ENCODE assay signal across 2 cellular contexts in the genomic region with DNA sequence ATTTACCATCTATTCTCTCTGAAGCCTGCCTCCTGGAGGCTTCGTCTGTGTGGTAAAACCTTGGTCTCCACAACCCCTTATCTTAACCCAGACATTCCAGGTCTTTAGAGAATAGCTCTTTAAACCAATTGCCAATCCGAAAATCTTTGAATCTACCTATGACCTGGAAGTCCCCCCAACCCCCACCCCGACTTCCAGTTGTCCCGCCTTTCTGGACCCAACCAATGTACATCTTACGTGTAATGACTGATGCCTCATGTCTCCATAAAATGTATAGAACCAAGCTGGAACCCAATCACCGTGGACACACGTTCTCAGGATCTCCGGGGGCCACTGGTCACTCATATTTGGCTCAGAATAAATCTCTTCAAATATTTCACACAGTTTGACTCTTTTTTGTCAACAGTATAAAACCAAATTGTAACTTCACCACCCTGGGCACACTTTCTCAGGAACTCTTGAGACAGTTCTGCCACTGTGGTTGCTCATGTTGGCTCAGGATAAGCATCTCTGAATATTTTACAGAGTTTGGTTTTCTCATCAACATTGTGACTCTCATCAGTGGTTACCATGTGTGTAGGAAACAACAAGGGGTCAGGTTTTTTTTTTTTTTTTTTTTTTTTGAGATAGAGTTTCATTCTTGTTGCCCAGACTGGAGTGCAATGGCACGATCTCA.
TF ChIP-seq lines count a peak whose summit lies in the region.

No MANE protein-coding gene starts in this region.

TF ChIP-seq in IMR-90, 13 proteins besides CTCF, POLR2A, EP300 and RAD21:
- TF ChIP-seq, protein P1, sequence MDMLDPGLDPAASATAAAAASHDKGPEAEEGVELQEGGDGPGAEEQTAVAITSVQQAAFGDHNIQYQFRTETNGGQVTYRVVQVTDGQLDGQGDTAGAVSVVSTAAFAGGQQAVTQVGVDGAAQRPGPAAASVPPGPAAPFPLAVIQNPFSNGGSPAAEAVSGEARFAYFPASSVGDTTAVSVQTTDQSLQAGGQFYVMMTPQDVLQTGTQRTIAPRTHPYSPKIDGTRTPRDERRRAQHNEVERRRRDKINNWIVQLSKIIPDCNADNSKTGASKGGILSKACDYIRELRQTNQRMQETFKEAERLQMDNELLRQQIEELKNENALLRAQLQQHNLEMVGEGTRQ (IDR thresholded peaks at IDR 0.05; ENCODE audit: low read depth, low read length), result no peak
- no peak for TF ChIP-seq MAFK (IDR thresholded peaks at IDR 0.05; ENCODE audit: low read depth, low read length)
- TF ChIP-seq, protein P2, sequence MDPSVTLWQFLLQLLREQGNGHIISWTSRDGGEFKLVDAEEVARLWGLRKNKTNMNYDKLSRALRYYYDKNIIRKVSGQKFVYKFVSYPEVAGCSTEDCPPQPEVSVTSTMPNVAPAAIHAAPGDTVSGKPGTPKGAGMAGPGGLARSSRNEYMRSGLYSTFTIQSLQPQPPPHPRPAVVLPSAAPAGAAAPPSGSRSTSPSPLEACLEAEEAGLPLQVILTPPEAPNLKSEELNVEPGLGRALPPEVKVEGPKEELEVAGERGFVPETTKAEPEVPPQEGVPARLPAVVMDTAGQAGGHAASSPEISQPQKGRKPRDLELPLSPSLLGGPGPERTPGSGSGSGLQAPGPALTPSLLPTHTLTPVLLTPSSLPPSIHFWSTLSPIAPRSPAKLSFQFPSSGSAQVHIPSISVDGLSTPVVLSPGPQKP (IDR thresholded peaks at IDR 0.05; ENCODE audit: borderline replicate concordance, low read depth, low read length), result no peak
- no peak for TF ChIP-seq FOS (IDR thresholded peaks at IDR 0.05; ENCODE audit: low read depth, low read length)

TF ChIP-seq in K562, 482 proteins besides CTCF, POLR2A, EP300 and RAD21:
- TF ChIP-seq ATF1 (CRISPR knock-in tag; IDR thresholded peaks at IDR 0.05) (no peak), ATF1 (tag; IDR thresholded peaks at IDR 0.05) (no peak), ZNF134 (CRISPR knock-in tag; conservative IDR thresholded peaks at IDR 0.05) (no peak), RBM22 (IDR thresholded peaks at IDR 0.05; ENCODE audit: low read depth, low read length, poor library complexity, severe bottlenecking) (no peak), MBD2 (IDR thresholded peaks at IDR 0.05; ENCODE audit: borderline replicate concordance, low read depth) (no peak), EP400 (IDR thresholded peaks at IDR 0.05) (no peak), ZFP30 (CRISPR knock-in tag; IDR thresholded peaks at IDR 0.05; ENCODE audit: borderline replicate concordance) (no peak), NR4A1 (CRISPR knock-in tag; IDR thresholded peaks at IDR 0.05) (no peak), NR4A1 (tag; IDR thresholded peaks at IDR 0.05) (no peak), TEAD4 (IDR thresholded peaks at IDR 0.05; ENCODE audit: low read length) (peak; percentile 13; the same call in 1 of the 2 replicates), TEAD4 (CRISPR knock-in tag; IDR thresholded peaks at IDR 0.05; ENCODE audit: borderline replicate concordance) (no peak)
- TF ChIP-seq, protein P3, sequence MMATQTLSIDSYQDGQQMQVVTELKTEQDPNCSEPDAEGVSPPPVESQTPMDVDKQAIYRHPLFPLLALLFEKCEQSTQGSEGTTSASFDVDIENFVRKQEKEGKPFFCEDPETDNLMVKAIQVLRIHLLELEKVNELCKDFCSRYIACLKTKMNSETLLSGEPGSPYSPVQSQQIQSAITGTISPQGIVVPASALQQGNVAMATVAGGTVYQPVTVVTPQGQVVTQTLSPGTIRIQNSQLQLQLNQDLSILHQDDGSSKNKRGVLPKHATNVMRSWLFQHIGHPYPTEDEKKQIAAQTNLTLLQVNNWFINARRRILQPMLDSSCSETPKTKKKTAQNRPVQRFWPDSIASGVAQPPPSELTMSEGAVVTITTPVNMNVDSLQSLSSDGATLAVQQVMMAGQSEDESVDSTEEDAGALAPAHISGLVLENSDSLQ (IDR thresholded peaks at IDR 0.05), result peak; percentile 49
TF ChIP-seq in K562: peak in this region for 2.
